ENCODE assay signal across 13 cellular contexts in the genomic region with DNA sequence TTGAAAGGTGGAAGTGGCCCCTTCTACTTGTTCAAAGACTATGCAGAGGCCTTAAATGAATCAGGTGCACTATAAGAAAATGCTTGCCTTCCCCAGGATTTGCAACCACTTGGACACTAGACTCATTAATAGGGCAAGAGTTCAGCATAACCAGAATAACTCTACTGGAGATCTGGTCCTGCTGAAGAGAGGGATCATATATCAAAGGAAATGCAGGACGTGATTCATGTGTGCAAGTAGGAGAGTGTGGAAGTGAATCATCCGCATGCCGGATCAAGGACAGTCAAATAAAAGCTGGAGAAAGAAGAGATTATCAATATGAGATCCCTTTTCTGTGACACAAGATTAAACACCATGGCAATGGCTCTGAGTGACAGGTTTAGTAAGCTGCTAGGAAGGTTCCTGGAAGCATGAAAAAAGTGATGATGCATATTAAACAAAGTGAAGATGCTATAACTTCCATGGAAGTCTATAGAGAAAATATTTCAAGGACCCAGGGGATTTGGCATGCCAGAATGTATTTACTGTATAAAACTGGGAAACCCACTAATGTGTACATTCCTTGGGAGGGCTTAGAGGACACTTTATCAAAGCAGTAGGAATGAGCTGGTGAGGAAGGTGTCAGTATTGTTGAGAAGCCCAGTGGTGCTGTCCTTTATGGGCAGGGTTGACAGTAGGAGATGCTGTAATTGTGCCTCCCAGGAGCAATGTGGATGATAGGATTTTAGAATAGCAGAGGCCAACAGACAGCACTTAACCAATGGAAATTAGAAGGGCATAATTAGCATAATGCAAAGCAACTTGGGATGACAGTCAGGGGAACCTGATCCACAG.
DNase-seq lines count a peak whose midpoint lies in the region; ATAC-seq, FAIRE-seq and TF ChIP-seq lines count a peak whose summit lies in the region.
"Had no signal": no experiment of that assay in that cellular context is flagged by ENCODE, and none has a peak within 500 bp of the region (broad histone marks: within the 10 kb centered on the region; RNA-seq: fewer than 3 reads in every experiment).

No MANE protein-coding gene starts in this region.

- peak; percentile 55 to 82; a peak in 3 of 5 replicates for TF ChIP-seq EP300 in A549 (IDR thresholded peaks at IDR 0.05)

- no peak for TF ChIP-seq CTCF in A549 (IDR thresholded peaks at IDR 0.05)
- TF ChIP-seq CTCF in coronary artery (IDR thresholded peaks at IDR 0.05), result no peak
- TF ChIP-seq CTCF in upper lobe of right lung (IDR thresholded peaks at IDR 0.05), result no peak

- WGBS in A549 (ENCODE audit: missing lambda C conversion rate), result 3% methylated on average over 3 of the region's 3 CpGs

- no peaks in the 10 kb centered on the region for H3K9me3 ChIP-seq in A549
- H3K9me3 ChIP-seq in upper lobe of right lung, result no peaks in the 10 kb centered on the region
- H3K9me3 ChIP-seq: uterus had no signal

- CTCF ChIA-PET in A549 (lab: Yijun Ruan, JAX), result no interaction called here

- DNase-seq in A549 (ENCODE audit: low read depth in 1 of 2, low spot score in 1 of 2) (peak; percentile 77 to 78), HPDE6-E6E7 (ENCODE audit: extremely low spot score) (peak; percentile 96), amniotic epithelial cell (ENCODE audit: low read depth) (peak; percentile 96), iris pigment epithelial cell (ENCODE audit: low read depth) (peak; percentile 97), coronary artery (ENCODE audit: low spot score) (no peak), upper lobe of right lung (no peak), cortex of kidney (lab: John Stamatoyannopoulos, UW) (no peak)
- DNase-seq in stimulated activated CD4-positive, alpha-beta T cell treated with anti-CD3 and anti-CD28 coated beads, Interleukin-4, amount 100 ng/mL, for 24 hours, result no peak
- DNase-seq: C1 segment of cervical spinal cord; left colon; NCI-H1417; stimulated activated CD4-positive, alpha-beta T cell treated with anti-CD3 and anti-CD28 coated beads, Interleukin-1b, Interleukin-23, amount 100 ng/mL, for 48 hours; uterus had no signal

- H3K4me1 ChIP-seq in A549 (peaks cover 19% of the 10 kb centered on the region), upper lobe of right lung (no peaks in the 10 kb centered on the region)
- H3K4me1 ChIP-seq: uterus had no signal

- ATAC-seq in A549 (peak; percentile 95 to 96), upper lobe of right lung (no peak)
- ATAC-seq: left colon had no signal

- peak overlapping the region; percentile 47 for H3K4me2 ChIP-seq in A549

- H3K27ac ChIP-seq in A549, result peak overlapping the region; percentile 44 to 79; a peak in 5 of 6 replicates
- no peak overlapping the region for H3K27ac ChIP-seq in coronary artery
- no peak overlapping the region for H3K27ac ChIP-seq in upper lobe of right lung
- H3K27ac ChIP-seq: uterus had no signal

- intact Hi-C loops in upper lobe of right lung (cut with DNase I), result no loop called here

- no peaks in the 10 kb centered on the region for H3K36me3 ChIP-seq in upper lobe of right lung
- H3K36me3 ChIP-seq: uterus had no signal

- TF ChIP-seq RAD21 in A549 (conservative IDR thresholded peaks at IDR 0.05 in 1 of 2, IDR thresholded peaks at IDR 0.05 in 1 of 2), result no peak

- POLR2A ChIA-PET in A549 (lab: Yijun Ruan, JAX), result interaction anchor here (1.0 kb wide), 1 partner anchor 28 kb away, joined by 4 read pairs; no protein-coding TSS in a partner anchor

- no peaks in the 10 kb centered on the region for H3K27me3 ChIP-seq in upper lobe of right lung
- H3K27me3 ChIP-seq: uterus had no signal

- no peak for TF ChIP-seq POLR2A in A549 (IDR thresholded peaks at IDR 0.05; ENCODE audit: low read length)

- peak; percentile 96 for FAIRE-seq in A549 (lab: Jason Lieb, UNC)

- H3K4me3 ChIP-seq in A549 (no peak overlapping the region), coronary artery (no peak overlapping the region), upper lobe of right lung (no peak overlapping the region)
- H3K4me3 ChIP-seq: uterus had no signal

TF ChIP-seq in A549, 52 proteins besides CTCF, POLR2A, EP300 and RAD21:
- TF ChIP-seq CEBPB (IDR thresholded peaks at IDR 0.05), result 0 out of 4 replicates have a peak, but pooled peaks of 1 of the 2 experiments have one; percentile 37
- peak; percentile 85 to 88; a peak in 4 of 5 replicates for TF ChIP-seq JUN (IDR thresholded peaks at IDR 0.05)
- no peak for TF ChIP-seq CHD4 (IDR thresholded peaks at IDR 0.05; ENCODE audit: borderline replicate concordance)
- TF ChIP-seq, protein P1, sequence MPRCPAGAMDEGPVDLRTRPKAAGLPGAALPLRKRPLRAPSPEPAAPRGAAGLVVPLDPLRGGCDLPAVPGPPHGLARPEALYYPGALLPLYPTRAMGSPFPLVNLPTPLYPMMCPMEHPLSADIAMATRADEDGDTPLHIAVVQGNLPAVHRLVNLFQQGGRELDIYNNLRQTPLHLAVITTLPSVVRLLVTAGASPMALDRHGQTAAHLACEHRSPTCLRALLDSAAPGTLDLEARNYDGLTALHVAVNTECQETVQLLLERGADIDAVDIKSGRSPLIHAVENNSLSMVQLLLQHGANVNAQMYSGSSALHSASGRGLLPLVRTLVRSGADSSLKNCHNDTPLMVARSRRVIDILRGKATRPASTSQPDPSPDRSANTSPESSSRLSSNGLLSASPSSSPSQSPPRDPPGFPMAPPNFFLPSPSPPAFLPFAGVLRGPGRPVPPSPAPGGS (IDR thresholded peaks at IDR 0.05), result 0 out of 3 replicates have a peak, but pooled peaks have one; percentile 33
- TF ChIP-seq SMC3 (IDR thresholded peaks at IDR 0.05), result 0 out of 3 replicates have a peak, but pooled peaks have one; percentile 13
- TF ChIP-seq GATA3 (IDR thresholded peaks at IDR 0.05; ENCODE audit: borderline replicate concordance), result peak; percentile 63
- no peak for TF ChIP-seq KDM5A (IDR thresholded peaks at IDR 0.05)
- TF ChIP-seq, protein P2, sequence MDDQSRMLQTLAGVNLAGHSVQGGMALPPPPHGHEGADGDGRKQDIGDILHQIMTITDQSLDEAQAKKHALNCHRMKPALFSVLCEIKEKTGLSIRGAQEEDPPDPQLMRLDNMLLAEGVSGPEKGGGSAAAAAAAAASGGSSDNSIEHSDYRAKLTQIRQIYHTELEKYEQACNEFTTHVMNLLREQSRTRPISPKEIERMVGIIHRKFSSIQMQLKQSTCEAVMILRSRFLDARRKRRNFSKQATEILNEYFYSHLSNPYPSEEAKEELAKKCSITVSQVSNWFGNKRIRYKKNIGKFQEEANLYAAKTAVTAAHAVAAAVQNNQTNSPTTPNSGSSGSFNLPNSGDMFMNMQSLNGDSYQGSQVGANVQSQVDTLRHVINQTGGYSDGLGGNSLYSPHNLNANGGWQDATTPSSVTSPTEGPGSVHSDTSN (IDR thresholded peaks at IDR 0.05), result no peak
- peak; percentile 95 for TF ChIP-seq JUNB (IDR thresholded peaks at IDR 0.05)
- no peak for TF ChIP-seq HDAC2 (IDR thresholded peaks at IDR 0.05)
- TF ChIP-seq MAFK (IDR thresholded peaks at IDR 0.05; ENCODE audit: partially characterized antibody), result peak; percentile 45
- TF ChIP-seq FOSL2 (IDR thresholded peaks at IDR 0.05), result peak; percentile 94
- peak; percentile 83 for TF ChIP-seq FOSL2 (CRISPR knock-in tag; IDR thresholded peaks at IDR 0.05)
- TF ChIP-seq POLR2AphosphoS2 (conservative IDR thresholded peaks at IDR 0.05; ENCODE audit: low read length), result no peak

Comparison
In these comparisons a context has a peak if more than half of its experiments do, and no peak if none do; other contexts are left out.
1. DNase-seq: peak in A549 (2 of 2), HPDE6-E6E7 (single experiment), amniotic epithelial cell (single experiment) and iris pigment epithelial cell (single experiment); none in coronary artery (single experiment), stimulated activated CD4-positive, alpha-beta T cell treated with anti-CD3 and anti-CD28 coated beads, Interleukin-4, amount 100 ng/mL, for 24 hours (single experiment), upper lobe of right lung (single experiment) and cortex of kidney (single experiment).
2. H3K27ac ChIP-seq: peak in A549 (2 of 2); none in coronary artery (0 of 2) and upper lobe of right lung (single experiment).